ENCODE assay signal across 1 cellular context in the genomic region with DNA sequence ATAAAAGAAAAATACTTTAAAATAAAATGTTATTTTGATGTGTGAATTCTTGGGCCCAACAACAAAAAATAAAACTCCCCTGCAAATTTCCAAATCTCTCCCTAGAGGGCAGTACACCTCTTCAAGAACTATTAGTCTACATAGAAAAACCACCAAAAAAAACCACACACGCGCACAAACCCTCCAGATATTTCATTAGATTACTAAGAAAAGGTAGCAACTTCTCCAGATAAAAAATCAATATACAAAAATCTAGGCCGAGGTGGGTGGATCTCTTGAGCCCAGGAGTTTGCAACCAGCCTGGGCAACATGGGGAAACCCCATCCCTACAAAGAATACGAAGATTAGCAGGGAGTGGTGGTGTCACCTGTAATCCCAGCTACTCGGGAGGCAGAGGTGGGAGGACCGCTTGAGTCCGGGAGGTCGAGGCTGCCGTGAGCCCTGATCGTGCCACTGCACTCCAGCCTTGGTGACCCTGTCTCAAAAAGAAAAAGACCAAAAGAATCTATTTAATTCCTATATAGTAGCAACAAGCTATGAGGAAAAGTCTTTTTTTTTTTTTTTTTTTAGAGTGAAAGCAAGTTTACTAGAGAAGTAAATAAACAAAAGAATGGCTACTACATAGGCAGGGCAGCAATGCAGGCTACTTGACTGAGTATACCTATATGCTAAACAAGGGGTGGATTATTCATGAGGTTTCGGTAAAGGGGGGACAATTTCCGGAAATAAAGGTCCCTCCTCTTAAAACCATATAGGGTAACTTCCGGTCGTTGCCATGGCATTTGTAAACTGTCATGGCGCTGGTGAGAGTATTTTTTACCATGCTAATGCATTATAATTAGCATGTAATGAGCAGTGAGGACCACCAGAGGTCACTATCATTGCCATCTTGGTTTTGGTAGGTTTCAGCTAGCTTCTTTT.
A peak's percentile ranks its signal among the peaks of the same experiment; 100 is the strongest.
TF ChIP-seq lines count a peak whose summit lies in the region.

No MANE protein-coding gene starts in this region.

TF ChIP-seq in K562, 482 proteins besides CTCF, POLR2A, EP300 and RAD21 (continued from another document):
- TF ChIP-seq, protein P1, sequence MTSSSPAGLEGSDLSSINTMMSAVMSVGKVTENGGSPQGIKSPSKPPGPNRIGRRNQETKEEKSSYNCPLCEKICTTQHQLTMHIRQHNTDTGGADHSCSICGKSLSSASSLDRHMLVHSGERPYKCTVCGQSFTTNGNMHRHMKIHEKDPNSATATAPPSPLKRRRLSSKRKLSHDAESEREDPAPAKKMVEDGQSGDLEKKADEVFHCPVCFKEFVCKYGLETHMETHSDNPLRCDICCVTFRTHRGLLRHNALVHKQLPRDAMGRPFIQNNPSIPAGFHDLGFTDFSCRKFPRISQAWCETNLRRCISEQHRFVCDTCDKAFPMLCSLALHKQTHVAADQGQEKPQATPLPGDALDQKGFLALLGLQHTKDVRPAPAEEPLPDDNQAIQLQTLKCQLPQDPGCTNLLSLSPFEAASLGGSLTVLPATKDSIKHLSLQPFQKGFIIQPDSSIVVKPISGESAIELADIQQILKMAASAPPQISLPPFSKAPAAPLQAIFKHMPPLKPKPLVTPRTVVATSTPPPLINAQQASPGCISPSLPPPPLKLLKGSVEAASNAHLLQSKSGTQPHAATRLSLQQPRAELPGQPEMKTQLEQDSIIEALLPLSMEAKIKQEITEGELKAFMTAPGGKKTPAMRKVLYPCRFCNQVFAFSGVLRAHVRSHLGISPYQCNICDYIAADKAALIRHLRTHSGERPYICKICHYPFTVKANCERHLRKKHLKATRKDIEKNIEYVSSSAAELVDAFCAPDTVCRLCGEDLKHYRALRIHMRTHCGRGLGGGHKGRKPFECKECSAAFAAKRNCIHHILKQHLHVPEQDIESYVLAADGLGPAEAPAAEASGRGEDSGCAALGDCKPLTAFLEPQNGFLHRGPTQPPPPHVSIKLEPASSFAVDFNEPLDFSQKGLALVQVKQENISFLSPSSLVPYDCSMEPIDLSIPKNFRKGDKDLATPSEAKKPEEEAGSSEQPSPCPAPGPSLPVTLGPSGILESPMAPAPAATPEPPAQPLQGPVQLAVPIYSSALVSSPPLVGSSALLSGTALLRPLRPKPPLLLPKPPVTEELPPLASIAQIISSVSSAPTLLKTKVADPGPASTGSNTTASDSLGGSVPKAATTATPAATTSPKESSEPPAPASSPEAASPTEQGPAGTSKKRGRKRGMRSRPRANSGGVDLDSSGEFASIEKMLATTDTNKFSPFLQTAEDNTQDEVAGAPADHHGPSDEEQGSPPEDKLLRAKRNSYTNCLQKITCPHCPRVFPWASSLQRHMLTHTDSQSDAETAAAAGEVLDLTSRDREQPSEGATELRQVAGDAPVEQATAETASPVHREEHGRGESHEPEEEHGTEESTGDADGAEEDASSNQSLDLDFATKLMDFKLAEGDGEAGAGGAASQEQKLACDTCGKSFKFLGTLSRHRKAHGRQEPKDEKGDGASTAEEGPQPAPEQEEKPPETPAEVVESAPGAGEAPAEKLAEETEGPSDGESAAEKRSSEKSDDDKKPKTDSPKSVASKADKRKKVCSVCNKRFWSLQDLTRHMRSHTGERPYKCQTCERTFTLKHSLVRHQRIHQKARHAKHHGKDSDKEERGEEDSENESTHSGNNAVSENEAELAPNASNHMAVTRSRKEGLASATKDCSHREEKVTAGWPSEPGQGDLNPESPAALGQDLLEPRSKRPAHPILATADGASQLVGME (CRISPR knock-in tag; IDR thresholded peaks at IDR 0.05) = no peak
- TF ChIP-seq, protein P2, sequence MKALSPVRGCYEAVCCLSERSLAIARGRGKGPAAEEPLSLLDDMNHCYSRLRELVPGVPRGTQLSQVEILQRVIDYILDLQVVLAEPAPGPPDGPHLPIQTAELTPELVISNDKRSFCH (CRISPR knock-in tag; IDR thresholded peaks at IDR 0.05) = no peak
- TF ChIP-seq, protein P2 (tag; IDR thresholded peaks at IDR 0.05) = no peak
- TF ChIP-seq YY1 (IDR thresholded peaks at IDR 0.05; ENCODE audit: borderline replicate concordance in 1 of 3, control insufficient read depth in 1 of 3, extremely low read depth in 1 of 3, insufficient read depth in 3 of 3, insufficient read length in 1 of 3, insufficient replicate concordance in 2 of 3, low read depth in 1 of 3, low read length in 2 of 3) (peak; percentile 51 to 92 (median 70)), ZNF140 (CRISPR knock-in tag; IDR thresholded peaks at IDR 0.05) (no peak), NFIC (IDR thresholded peaks at IDR 0.05) (no peak), ZNF354B (CRISPR knock-in tag; IDR thresholded peaks at IDR 0.05) (no peak), CBFA2T2 (conservative IDR thresholded peaks at IDR 0.05) (no peak), MAZ (CRISPR knock-in tag; conservative IDR thresholded peaks at IDR 0.05 in 1 of 2, IDR thresholded peaks at IDR 0.05 in 1 of 2) (0 out of 4 replicates have a peak, but pooled peaks of 1 of the 2 experiments have one; percentile 12), GABPA (tag; conservative IDR thresholded peaks at IDR 0.05; ENCODE audit: low read depth) (peak; percentile 90), HIVEP1 (CRISPR knock-in tag; IDR thresholded peaks at IDR 0.05) (no peak), SREBF2 (CRISPR knock-in tag; IDR thresholded peaks at IDR 0.05) (no peak), MAX (CRISPR knock-in tag; IDR thresholded peaks at IDR 0.05) (no peak), TRIM28 (IDR thresholded peaks at IDR 0.05) (no peak), BRD9 (IDR thresholded peaks at IDR 0.05; ENCODE audit: low read depth, partially characterized antibody) (no peak), CBX3 (IDR thresholded peaks at IDR 0.05; ENCODE audit: borderline replicate concordance in 1 of 2, low read length in 2 of 2) (0 out of 3 replicates have a peak, but pooled peaks of 1 of the 2 experiments have one; percentile 19), TBL1XR1 (IDR thresholded peaks at IDR 0.05; ENCODE audit: low read length in 2 of 2) (no peak), TRIM24 (IDR thresholded peaks at IDR 0.05) (no peak), ARID3A (IDR thresholded peaks at IDR 0.05; ENCODE audit: borderline replicate concordance, low read depth, low read length) (peak; percentile 90), ESRRB (CRISPR knock-in tag; IDR thresholded peaks at IDR 0.05; ENCODE audit: borderline replicate concordance) (no peak), FOXK2 (conservative IDR thresholded peaks at IDR 0.05 in 1 of 2, IDR thresholded peaks at IDR 0.05 in 1 of 2; ENCODE audit: low read depth in 2 of 2) (peak in 1 of 2 experiments; percentile 34; a peak in 3 of 4 replicates), XRCC3 (IDR thresholded peaks at IDR 0.05) (no peak), POLR2AphosphoS2 (IDR thresholded peaks at IDR 0.05; ENCODE audit: low read length) (no peak), RBM25 (IDR thresholded peaks at IDR 0.05; ENCODE audit: low read depth, low read length, severe bottlenecking) (peak; percentile 37), RCOR1 (IDR thresholded peaks at IDR 0.05; ENCODE audit: borderline replicate concordance in 1 of 2, low read depth in 2 of 2, low read length in 2 of 2) (0 out of 4 replicates have a peak, but pooled peaks of 1 of the 2 experiments have one; percentile 4), FOXJ2 (tag; IDR thresholded peaks at IDR 0.05) (0 out of 2 replicates have a peak, but pooled peaks have one; percentile 50), CC2D1A (IDR thresholded peaks at IDR 0.05) (peak; percentile 20; the same call in 1 of the 2 replicates), ZFP1 (CRISPR knock-in tag; IDR thresholded peaks at IDR 0.05) (no peak), SRF (CRISPR knock-in tag; IDR thresholded peaks at IDR 0.05) (peak; percentile 99 to 100), ZC3H4 (CRISPR knock-in tag; IDR thresholded peaks at IDR 0.05; ENCODE audit: borderline replicate concordance) (no peak), CSDE1 (IDR thresholded peaks at IDR 0.05) (peak in 1 of 2 experiments; percentile 78; a peak in 1 of 4 replicates)
- TF ChIP-seq, protein P3, sequence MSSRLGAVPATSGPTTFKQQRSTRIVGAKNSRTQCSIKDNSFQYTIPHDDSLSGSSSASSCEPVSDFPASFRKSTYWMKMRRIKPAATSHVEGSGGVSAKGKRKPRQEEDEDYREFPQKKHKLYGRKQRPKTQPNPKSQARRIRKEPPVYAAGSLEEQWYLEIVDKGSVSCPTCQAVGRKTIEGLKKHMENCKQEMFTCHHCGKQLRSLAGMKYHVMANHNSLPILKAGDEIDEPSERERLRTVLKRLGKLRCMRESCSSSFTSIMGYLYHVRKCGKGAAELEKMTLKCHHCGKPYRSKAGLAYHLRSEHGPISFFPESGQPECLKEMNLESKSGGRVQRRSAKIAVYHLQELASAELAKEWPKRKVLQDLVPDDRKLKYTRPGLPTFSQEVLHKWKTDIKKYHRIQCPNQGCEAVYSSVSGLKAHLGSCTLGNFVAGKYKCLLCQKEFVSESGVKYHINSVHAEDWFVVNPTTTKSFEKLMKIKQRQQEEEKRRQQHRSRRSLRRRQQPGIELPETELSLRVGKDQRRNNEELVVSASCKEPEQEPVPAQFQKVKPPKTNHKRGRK (tag; IDR thresholded peaks at IDR 0.05) = no peak
- TF ChIP-seq, protein P4, sequence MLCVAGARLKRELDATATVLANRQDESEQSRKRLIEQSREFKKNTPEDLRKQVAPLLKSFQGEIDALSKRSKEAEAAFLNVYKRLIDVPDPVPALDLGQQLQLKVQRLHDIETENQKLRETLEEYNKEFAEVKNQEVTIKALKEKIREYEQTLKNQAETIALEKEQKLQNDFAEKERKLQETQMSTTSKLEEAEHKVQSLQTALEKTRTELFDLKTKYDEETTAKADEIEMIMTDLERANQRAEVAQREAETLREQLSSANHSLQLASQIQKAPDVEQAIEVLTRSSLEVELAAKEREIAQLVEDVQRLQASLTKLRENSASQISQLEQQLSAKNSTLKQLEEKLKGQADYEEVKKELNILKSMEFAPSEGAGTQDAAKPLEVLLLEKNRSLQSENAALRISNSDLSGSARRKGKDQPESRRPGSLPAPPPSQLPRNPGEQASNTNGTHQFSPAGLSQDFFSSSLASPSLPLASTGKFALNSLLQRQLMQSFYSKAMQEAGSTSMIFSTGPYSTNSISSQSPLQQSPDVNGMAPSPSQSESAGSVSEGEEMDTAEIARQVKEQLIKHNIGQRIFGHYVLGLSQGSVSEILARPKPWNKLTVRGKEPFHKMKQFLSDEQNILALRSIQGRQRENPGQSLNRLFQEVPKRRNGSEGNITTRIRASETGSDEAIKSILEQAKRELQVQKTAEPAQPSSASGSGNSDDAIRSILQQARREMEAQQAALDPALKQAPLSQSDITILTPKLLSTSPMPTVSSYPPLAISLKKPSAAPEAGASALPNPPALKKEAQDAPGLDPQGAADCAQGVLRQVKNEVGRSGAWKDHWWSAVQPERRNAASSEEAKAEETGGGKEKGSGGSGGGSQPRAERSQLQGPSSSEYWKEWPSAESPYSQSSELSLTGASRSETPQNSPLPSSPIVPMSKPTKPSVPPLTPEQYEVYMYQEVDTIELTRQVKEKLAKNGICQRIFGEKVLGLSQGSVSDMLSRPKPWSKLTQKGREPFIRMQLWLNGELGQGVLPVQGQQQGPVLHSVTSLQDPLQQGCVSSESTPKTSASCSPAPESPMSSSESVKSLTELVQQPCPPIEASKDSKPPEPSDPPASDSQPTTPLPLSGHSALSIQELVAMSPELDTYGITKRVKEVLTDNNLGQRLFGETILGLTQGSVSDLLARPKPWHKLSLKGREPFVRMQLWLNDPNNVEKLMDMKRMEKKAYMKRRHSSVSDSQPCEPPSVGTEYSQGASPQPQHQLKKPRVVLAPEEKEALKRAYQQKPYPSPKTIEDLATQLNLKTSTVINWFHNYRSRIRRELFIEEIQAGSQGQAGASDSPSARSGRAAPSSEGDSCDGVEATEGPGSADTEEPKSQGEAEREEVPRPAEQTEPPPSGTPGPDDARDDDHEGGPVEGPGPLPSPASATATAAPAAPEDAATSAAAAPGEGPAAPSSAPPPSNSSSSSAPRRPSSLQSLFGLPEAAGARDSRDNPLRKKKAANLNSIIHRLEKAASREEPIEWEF (CRISPR knock-in tag; IDR thresholded peaks at IDR 0.05) = no peak
